In the genomic region with DNA sequence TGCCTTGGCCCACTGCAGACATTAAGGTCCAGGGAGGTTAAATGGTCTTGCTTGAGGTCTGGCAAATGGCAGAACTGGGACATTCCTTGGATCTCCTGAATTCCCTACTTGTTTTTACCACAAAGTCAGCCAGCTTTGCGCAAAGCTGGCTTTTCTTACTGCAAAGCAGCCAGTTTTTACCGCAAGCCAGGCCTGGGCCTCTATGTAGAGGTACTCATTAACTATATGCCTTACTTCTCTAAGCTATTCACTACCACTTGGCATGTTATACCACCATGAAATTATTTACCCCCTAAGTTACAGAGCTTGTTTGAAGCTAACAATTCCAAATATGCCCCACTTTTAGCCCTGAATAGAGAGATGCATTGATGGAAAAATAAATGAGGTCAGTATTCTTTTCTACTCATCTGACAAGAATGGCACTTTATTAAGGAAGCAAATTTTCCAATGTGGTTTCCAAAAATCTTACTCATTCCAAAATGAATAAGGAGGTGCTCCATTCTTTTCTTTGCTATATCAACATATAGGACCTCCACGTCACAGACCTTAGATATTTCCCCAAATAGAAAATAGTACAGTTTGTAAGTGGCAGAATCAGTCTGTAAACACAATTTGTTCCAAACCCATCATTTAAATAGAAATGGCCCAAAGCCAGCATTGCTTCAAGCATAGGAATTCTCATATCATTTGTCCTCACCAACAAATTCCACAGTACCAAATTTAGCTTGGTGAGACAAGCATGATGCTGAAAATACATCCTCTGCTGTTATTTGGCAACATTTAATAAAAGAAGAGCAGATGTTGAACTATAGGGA, we compare ENCODE assay signal across 14 cellular contexts.
DNase-seq lines count a peak whose midpoint lies in the region; ATAC-seq and TF ChIP-seq lines count a peak whose summit lies in the region.
"Had no signal": no experiment of that assay in that cellular context is flagged by ENCODE, and none has a peak within 500 bp of the region (broad histone marks: within the 10 kb centered on the region; RNA-seq: fewer than 3 reads in every experiment).

No MANE protein-coding gene starts in this region.

- H3K36me3 ChIP-seq in gastrocnemius medialis, result no peaks in the 10 kb centered on the region
- H3K36me3 ChIP-seq: thyroid gland had no signal

- in situ Hi-C loops in gastrocnemius medialis (cut with MboI; ENCODE audit: low sequenced_read_pairs in 4 of 4), result no loop called here

- no peak overlapping the region for H3K4me3 ChIP-seq in gastrocnemius medialis
- H3K4me3 ChIP-seq: thyroid gland had no signal

- H3K27ac ChIP-seq in gastrocnemius medialis, result peak overlapping the region; percentile 68 to 80 (median 74)
- H3K27ac ChIP-seq: thyroid gland had no signal

- TF ChIP-seq CTCF in gastrocnemius medialis (IDR thresholded peaks at IDR 0.05 in 4 of 5, conservative IDR thresholded peaks at IDR 0.05 in 1 of 5), result no peak

- no peak for TF ChIP-seq POLR2A in gastrocnemius medialis (IDR thresholded peaks at IDR 0.05)

- H3K9me3 ChIP-seq in gastrocnemius medialis, result no peaks in the 10 kb centered on the region
- H3K9me3 ChIP-seq: thyroid gland had no signal

- intact Hi-C loops in gastrocnemius medialis (cut with DNase I; ENCODE audit: low total_unique reads), result no loop called here

- DNase-seq in ELR (ENCODE audit: low read depth), result peak; percentile 60
- peak; percentile 32 to 66 for DNase-seq in SW 1271 (lab: John Stamatoyannopoulos, UW)
- peak; percentile 99 for DNase-seq in glomerular visceral epithelial cell (ENCODE audit: extremely low spot score)
- DNase-seq in gastrocnemius medialis, result peak in 1 of 2 donors; percentile 18
- no peak for DNase-seq in NCI-H187 treated with DMSO at 0.1 percent for 48 hours (lab: John Stamatoyannopoulos, UW)
- no peak for DNase-seq in LoVo (ENCODE audit: low spot score)
- no peak for DNase-seq in activated CD8-positive, alpha-beta memory T cell treated with anti-CD3 and anti-CD28 coated beads for 24 hours
- DNase-seq: head of caudate nucleus; MM.1S; natural killer cell; NCI-H774; stimulated activated CD4-positive, alpha-beta T cell treated with anti-CD3 and anti-CD28 coated beads, Interleukin-4, amount 100 ng/mL, for 24 hours; thyroid gland had no signal

- no peaks in the 10 kb centered on the region for H3K27me3 ChIP-seq in gastrocnemius medialis
- H3K27me3 ChIP-seq: thyroid gland had no signal

- ATAC-seq in gastrocnemius medialis (peak; percentile 54 to 80), GM21825 (IDR thresholded peaks at IDR 0.05; ENCODE audit: unreplicated experiment) (no peak)
- ATAC-seq: natural killer cell had no signal

- peaks cover 22 to 27% of the 10 kb centered on the region in 2 donors for H3K4me1 ChIP-seq in gastrocnemius medialis
- H3K4me1 ChIP-seq: thyroid gland had no signal

Comparison
In these comparisons a context has a peak if more than half of its experiments do, and no peak if none do; other contexts are left out.
1. DNase-seq: peak in ELR (single experiment), SW 1271 (2 of 2) and glomerular visceral epithelial cell (single experiment); none in NCI-H187 treated with DMSO at 0.1 percent for 48 hours (single experiment), LoVo (single experiment) and activated CD8-positive, alpha-beta memory T cell treated with anti-CD3 and anti-CD28 coated beads for 24 hours (single experiment).